In the genomic region with DNA sequence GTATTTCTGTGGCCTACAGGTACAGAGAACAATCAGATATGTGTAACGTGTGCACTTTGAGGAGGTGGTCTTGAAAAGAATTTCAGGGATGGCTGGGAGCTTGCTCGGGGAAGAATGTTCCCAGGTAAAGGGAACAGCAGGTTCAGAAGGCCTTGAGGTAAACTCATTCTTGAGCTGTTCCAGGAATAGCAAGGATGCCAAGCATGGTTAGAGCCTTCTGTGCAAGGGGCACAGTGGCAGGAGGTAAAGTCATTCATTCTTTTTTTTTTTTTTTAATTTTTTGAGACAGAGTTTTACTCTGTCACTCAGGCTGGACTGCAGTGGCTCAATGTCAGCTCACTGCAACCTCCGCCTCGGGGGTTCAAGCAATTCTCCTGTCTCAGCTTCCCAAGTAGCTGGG, we compare ENCODE assay signal across 35 cellular contexts. TPM values are rescaled to one million over a fixed set of nuclear protein-coding genes. Genes with fewer than 3 reads are reported as not detected.
"Had no signal": no experiment of that assay in that cellular context is flagged by ENCODE, and none has a peak within 500 bp of the region (broad histone marks: within the 10 kb centered on the region; RNA-seq: fewer than 3 reads in every experiment).

No MANE protein-coding gene starts in this region.

- H3K27ac ChIP-seq: adrenal gland, body of pancreas, brain microvascular endothelial cell, breast epithelium, VCaP had no signal

- H3K4me3 Mint-ChIP-seq: activated B cell treated with CpG ODN at 0.5 μM for 24 hours; activated CD4-positive, alpha-beta memory T cell treated with anti-CD3 and anti-CD28 coated beads for 36 hours; activated CD4-positive, alpha-beta T cell treated with anti-CD3 and anti-CD28 coated beads, Interleukin-2, amount 10 ng/mL, durations not matched to agents 7 days and 5 days; activated CD8-positive, alpha-beta T cell treated with anti-CD3 and anti-CD28 coated beads for 36 hours; activated naive CD4-positive, alpha-beta T cell treated with anti-CD3 and anti-CD28 coated beads for 36 hours; activated naive CD8-positive, alpha-beta T cell treated with anti-CD3 and anti-CD28 coated beads for 36 hours; activated T-cell treated with anti-CD3 and anti-CD28 coated beads, Interleukin-2, amount 50 U/mL, for 4 hours; activated T-cell treated with anti-CD3 and anti-CD28 coated beads, Interleukin-2, amount 50 U/mL, for 72 hours; activated T-helper 1 cell treated with anti-CD3 and anti-CD28 coated beads, Interleukin-12 subunit alpha, Interleukin-12 subunit beta, Interleukin-2, Interleukin-4 antibody, amounts not matched to agents 30 ng/mL and 10 ng/mL and 1 ng/mL, durations not matched to agents 14 hours and 24 hours and 36 hours; activated T-helper 17 cell treated with anti-CD3 and anti-CD28 coated beads, Interleukin-2, amount 50 U/mL, for 72 hours; T-cell; T-helper 2 cell treated with Interferon-gamma antibody and Interleukin-4, amounts not matched to agents 5 μg/mL and 100 μg/mL, for 36 hours had no signal

- H3K9me3 Mint-ChIP-seq: activated B cell treated with CpG ODN at 0.5 μM for 24 hours; activated CD4-positive, alpha-beta memory T cell treated with anti-CD3 and anti-CD28 coated beads for 36 hours; activated CD4-positive, alpha-beta T cell treated with anti-CD3 and anti-CD28 coated beads, Interleukin-2, amount 10 ng/mL, durations not matched to agents 7 days and 5 days; activated CD8-positive, alpha-beta T cell treated with anti-CD3 and anti-CD28 coated beads for 36 hours; activated naive CD4-positive, alpha-beta T cell treated with anti-CD3 and anti-CD28 coated beads for 36 hours; activated naive CD4-positive, alpha-beta T cell treated with anti-CD3 and anti-CD28 coated beads, Interleukin-2, amount 50 U/mL, for 72 hours; activated naive CD8-positive, alpha-beta T cell treated with anti-CD3 and anti-CD28 coated beads for 36 hours; activated T-cell treated with anti-CD3 and anti-CD28 coated beads, Interleukin-2, amount 50 U/mL, for 4 hours; activated T-cell treated with anti-CD3 and anti-CD28 coated beads, Interleukin-2, amount 50 U/mL, for 72 hours; activated T-helper 1 cell treated with anti-CD3 and anti-CD28 coated beads, Interleukin-12 subunit alpha, Interleukin-12 subunit beta, Interleukin-2, Interleukin-4 antibody, amounts not matched to agents 30 ng/mL and 10 ng/mL and 1 ng/mL, durations not matched to agents 14 hours and 24 hours and 36 hours; activated T-helper 17 cell treated with anti-CD3 and anti-CD28 coated beads, Interleukin-2, amount 50 U/mL, for 72 hours; T-cell; T-helper 2 cell treated with Interferon-gamma antibody and Interleukin-4, amounts not matched to agents 5 μg/mL and 100 μg/mL, for 36 hours had no signal

- H3K9me3 ChIP-seq: adrenal gland, body of pancreas, breast epithelium had no signal

- H3K27ac Mint-ChIP-seq: activated B cell treated with CpG ODN at 0.5 μM for 24 hours; activated CD4-positive, alpha-beta memory T cell treated with anti-CD3 and anti-CD28 coated beads for 36 hours; activated CD4-positive, alpha-beta T cell treated with anti-CD3 and anti-CD28 coated beads, Interleukin-2, amount 10 ng/mL, durations not matched to agents 7 days and 5 days; activated CD8-positive, alpha-beta T cell treated with anti-CD3 and anti-CD28 coated beads for 36 hours; activated naive CD4-positive, alpha-beta T cell treated with anti-CD3 and anti-CD28 coated beads for 36 hours; activated naive CD8-positive, alpha-beta T cell treated with anti-CD3 and anti-CD28 coated beads for 36 hours; activated T-cell treated with anti-CD3 and anti-CD28 coated beads, Interleukin-2, amount 50 U/mL, for 72 hours; activated T-helper 1 cell treated with anti-CD3 and anti-CD28 coated beads, Interleukin-12 subunit alpha, Interleukin-12 subunit beta, Interleukin-2, Interleukin-4 antibody, amounts not matched to agents 30 ng/mL and 10 ng/mL and 1 ng/mL, durations not matched to agents 14 hours and 24 hours and 36 hours; activated T-helper 17 cell treated with anti-CD3 and anti-CD28 coated beads, Interleukin-2, amount 50 U/mL, for 72 hours; T-cell; T-helper 2 cell treated with Interferon-gamma antibody and Interleukin-4, amounts not matched to agents 5 μg/mL and 100 μg/mL, for 36 hours had no signal

- H3K36me3 ChIP-seq: breast epithelium had no signal

- ATAC-seq: activated CD8-positive, alpha-beta T cell treated with anti-CD3 and anti-CD28 coated beads for 36 hours; activated naive CD4-positive, alpha-beta T cell treated with anti-CD3 and anti-CD28 coated beads, Interleukin-2, amount 50 U/mL, for 72 hours; activated T-cell treated with anti-CD3 and anti-CD28 coated beads, Interleukin-2, amount 50 U/mL, for 4 hours; activated T-cell treated with anti-CD3 and anti-CD28 coated beads, Interleukin-2, amount 50 U/mL, for 72 hours; activated T-helper 17 cell treated with anti-CD3 and anti-CD28 coated beads, Interleukin-2, amount 50 U/mL, for 72 hours; body of pancreas; T-cell had no signal

- H3K36me3 Mint-ChIP-seq: activated naive CD4-positive, alpha-beta T cell treated with anti-CD3 and anti-CD28 coated beads, Interleukin-2, amount 50 U/mL, for 72 hours had no signal

- H3K4me3 ChIP-seq: adrenal gland, body of pancreas, breast epithelium had no signal

- H3K27me3 Mint-ChIP-seq: activated B cell treated with CpG ODN at 0.5 μM for 24 hours; activated CD4-positive, alpha-beta memory T cell treated with anti-CD3 and anti-CD28 coated beads for 36 hours; activated CD4-positive, alpha-beta T cell treated with anti-CD3 and anti-CD28 coated beads, Interleukin-2, amount 10 ng/mL, durations not matched to agents 7 days and 5 days; activated CD8-positive, alpha-beta T cell treated with anti-CD3 and anti-CD28 coated beads for 36 hours; activated naive CD8-positive, alpha-beta T cell treated with anti-CD3 and anti-CD28 coated beads for 36 hours; activated T-helper 17 cell treated with anti-CD3 and anti-CD28 coated beads, Interleukin-2, amount 50 U/mL, for 72 hours; T-cell had no signal

- H3K27me3 ChIP-seq: adrenal gland, body of pancreas, brain microvascular endothelial cell, breast epithelium had no signal

- DNase-seq: activated B cell treated with CpG ODN at 0.5 μM for 24 hours; activated CD4-positive, alpha-beta memory T cell treated with anti-CD3 and anti-CD28 coated beads for 36 hours; activated CD4-positive, alpha-beta T cell treated with anti-CD3 and anti-CD28 coated beads for 48 hours; activated CD4-positive, alpha-beta T cell treated with anti-CD3 and anti-CD28 coated beads, Interleukin-2, amount 10 ng/mL, durations not matched to agents 7 days and 5 days; activated CD4-positive, CD25-positive, alpha-beta regulatory T cell treated with anti-CD3 and anti-CD28 coated beads, Interleukin-2, amount 50 U/mL, for 72 hours; activated CD8-positive, alpha-beta memory T cell treated with anti-CD3 and anti-CD28 coated beads, Interleukin-2, amount 50 U/mL, for 4 hours; activated CD8-positive, alpha-beta T cell treated with anti-CD3 and anti-CD28 coated beads for 36 hours; activated effector memory CD4-positive, alpha-beta T cell treated with anti-CD3 and anti-CD28 coated beads, Interleukin-2, amount 50 U/mL, for 16 hours; activated gamma-delta T cell treated with Interleukin-2 at 50 U/mL for 16 hours; activated naive CD4-positive, alpha-beta T cell; activated naive CD4-positive, alpha-beta T cell treated with anti-CD3 and anti-CD28 coated beads for 36 hours; activated naive CD4-positive, alpha-beta T cell treated with anti-CD3 and anti-CD28 coated beads, Interleukin-2, amount 50 U/mL, for 16 hours; activated naive CD8-positive, alpha-beta T cell treated with anti-CD3 and anti-CD28 coated beads for 36 hours; activated T-cell treated with anti-CD3 and anti-CD28 coated beads for 4 hours; activated T-cell treated with anti-CD3 and anti-CD28 coated beads, Interleukin-2, amount 50 U/mL, for 1 hour; activated T-cell treated with anti-CD3 and anti-CD28 coated beads, Interleukin-2, amount 50 U/mL, for 4 hours; activated T-cell treated with anti-CD3 and anti-CD28 coated beads, Interleukin-2, amount 50 U/mL, for 72 hours; adrenal gland; amniotic stem cell; aorta; body of pancreas; brain microvascular endothelial cell; central memory CD4-positive, alpha-beta T cell; T-cell; T-helper 2 cell; T-helper 9 cell had no signal

RNA-seq across cellular contexts. Expression of a gene that starts 45.7 kb away (rescaled TPM):
- total RNA-seq: activated B cell treated with CpG ODN at 0.5 μM for 24 hours; activated CD4-positive, alpha-beta memory T cell treated with anti-CD3 and anti-CD28 coated beads for 36 hours; activated CD4-positive, alpha-beta T cell treated with anti-CD3 and anti-CD28 coated beads, Interleukin-2, amount 10 ng/mL, durations not matched to agents 7 days and 5 days; activated CD8-positive, alpha-beta memory T cell treated with anti-CD3 and anti-CD28 coated beads for 36 hours; activated CD8-positive, alpha-beta T cell treated with anti-CD3 and anti-CD28 coated beads for 36 hours; activated naive CD4-positive, alpha-beta T cell treated with anti-CD3 and anti-CD28 coated beads for 36 hours; activated naive CD4-positive, alpha-beta T cell treated with anti-CD3 and anti-CD28 coated beads, Interleukin-2, amount 50 U/mL, for 72 hours; activated naive CD8-positive, alpha-beta T cell treated with anti-CD3 and anti-CD28 coated beads for 36 hours; activated T-cell treated with anti-CD3 and anti-CD28 coated beads, Interleukin-2, amount 50 U/mL, for 4 hours; activated T-cell treated with anti-CD3 and anti-CD28 coated beads, Interleukin-2, amount 50 U/mL, for 72 hours; activated T-helper 1 cell treated with anti-CD3 and anti-CD28 coated beads, Interleukin-12 subunit alpha, Interleukin-12 subunit beta, Interleukin-2, Interleukin-4 antibody, amounts not matched to agents 30 ng/mL and 10 ng/mL and 1 ng/mL, durations not matched to agents 14 hours and 24 hours and 36 hours; activated T-helper 17 cell treated with anti-CD3 and anti-CD28 coated beads, Interleukin-2, amount 50 U/mL, for 72 hours; cerebellum; T-helper 1 cell treated with Interleukin-12 subunit alpha and Interleukin-12 subunit beta and Interleukin-4 antibody, amounts not matched to agents 30 ng/mL and 1 ng/mL, for 36 hours had no signal
